In the genomic region with DNA sequence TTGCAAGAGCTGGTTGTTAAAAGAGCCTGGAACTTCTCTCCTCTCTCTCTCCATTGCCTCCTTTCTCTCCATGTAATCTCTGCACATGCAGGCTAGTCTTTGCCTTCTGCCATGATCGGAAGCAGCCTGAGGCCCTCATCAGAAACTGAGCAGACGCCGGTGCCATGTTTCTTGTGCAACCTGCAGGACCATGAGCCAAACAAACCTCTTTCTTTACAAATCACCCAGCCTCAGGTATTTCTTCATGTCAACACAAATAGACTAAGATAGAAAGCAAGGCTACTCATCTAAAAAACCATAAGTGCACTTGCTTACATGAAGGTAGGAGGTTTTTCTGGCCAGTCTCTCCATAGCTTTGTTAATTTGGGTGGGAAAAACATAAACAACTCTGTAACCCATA, we compare ENCODE assay signal across 22 cellular contexts. TPM values are rescaled to one million over a fixed set of nuclear protein-coding genes. Genes with fewer than 3 reads are reported as not detected.
"Had no signal": no experiment of that assay in that cellular context is flagged by ENCODE, and none has a peak within 500 bp of the region (broad histone marks: within the 10 kb centered on the region; RNA-seq: fewer than 3 reads in every experiment).

No MANE protein-coding gene starts in this region.

- H3K4me1 Mint-ChIP-seq: activated CD4-positive, alpha-beta T cell treated with anti-CD3 and anti-CD28 coated beads, Interleukin-2, amount 10 ng/mL, durations not matched to agents 24 days and 14 days; activated naive CD8-positive, alpha-beta T cell treated with anti-CD3 and anti-CD28 coated beads, Interleukin-2, amount 50 U/mL, for 24 hours had no signal

- H3K36me3 Mint-ChIP-seq: activated CD4-positive, alpha-beta memory T cell treated with anti-CD3 and anti-CD28 coated beads for 36 hours; activated naive CD4-positive, alpha-beta T cell treated with anti-CD3 and anti-CD28 coated beads, Interleukin-2, amount 50 U/mL, for 72 hours had no signal

- H3K27me3 ChIP-seq: brain microvascular endothelial cell, Peyer's patch had no signal

- H3K4me1 ChIP-seq: Peyer's patch had no signal

- H3K4me3 ChIP-seq: Peyer's patch had no signal

- H3K27me3 Mint-ChIP-seq: activated CD4-positive, alpha-beta memory T cell treated with anti-CD3 and anti-CD28 coated beads for 36 hours; activated naive CD8-positive, alpha-beta T cell treated with anti-CD3 and anti-CD28 coated beads, Interleukin-2, amount 50 U/mL, for 24 hours had no signal

- H3K27ac ChIP-seq: brain microvascular endothelial cell, KMS-11 had no signal

- H3K36me3 ChIP-seq: brain microvascular endothelial cell, Peyer's patch had no signal

- H3K9ac ChIP-seq: KMS-11 had no signal

- DNase-seq: activated CD4-positive, alpha-beta memory T cell treated with anti-CD3 and anti-CD28 coated beads for 36 hours; activated CD4-positive, alpha-beta T cell treated with anti-CD3 and anti-CD28 coated beads, Interleukin-2, amount 10 ng/mL, durations not matched to agents 24 days and 14 days; activated CD8-positive, alpha-beta memory T cell treated with anti-CD3 and anti-CD28 coated beads for 24 hours; activated effector memory CD4-positive, alpha-beta T cell treated with anti-CD3 and anti-CD28 coated beads, Interleukin-2, amount 50 U/mL, for 16 hours; activated naive CD4-positive, alpha-beta T cell treated with Interleukin-2 at 50 U/mL for 16 hours; activated naive CD8-positive, alpha-beta T cell treated with anti-CD3 and anti-CD28 coated beads, Interleukin-2, amount 50 U/mL, for 24 hours; activated T-cell treated with anti-CD3 and anti-CD28 coated beads, Interleukin-2, amount 50 U/mL, for 4 hours; amygdala; brain microvascular endothelial cell; NCI-H1105; NCI-H1436 treated with DMSO at 0.1 percent for 48 hours; NCI-H187; NCI-H2081; NCI-H446; Peyer's patch; SHP77 treated with DMSO at 0.1 percent for 48 hours had no signal

- H3K4me3 Mint-ChIP-seq: activated CD4-positive, alpha-beta memory T cell treated with anti-CD3 and anti-CD28 coated beads for 36 hours; activated CD4-positive, alpha-beta T cell treated with anti-CD3 and anti-CD28 coated beads, Interleukin-2, amount 10 ng/mL, durations not matched to agents 24 days and 14 days; activated naive CD8-positive, alpha-beta T cell treated with anti-CD3 and anti-CD28 coated beads, Interleukin-2, amount 50 U/mL, for 24 hours; activated T-cell treated with anti-CD3 and anti-CD28 coated beads, Interleukin-2, amount 50 U/mL, for 4 hours; T-helper 1 cell treated with Interleukin-12 subunit alpha and Interleukin-12 subunit beta and Interleukin-4 antibody, amounts not matched to agents 30 μg/mL and 1 μg/mL, for 36 hours had no signal

- H3K4me2 ChIP-seq: KMS-11 had no signal

- H3K9me3 ChIP-seq: Peyer's patch had no signal

- H3K27ac Mint-ChIP-seq: activated CD4-positive, alpha-beta memory T cell treated with anti-CD3 and anti-CD28 coated beads for 36 hours; activated CD4-positive, alpha-beta T cell treated with anti-CD3 and anti-CD28 coated beads, Interleukin-2, amount 10 ng/mL, durations not matched to agents 24 days and 14 days; activated naive CD4-positive, alpha-beta T cell treated with anti-CD3 and anti-CD28 coated beads, Interleukin-2, amount 50 U/mL, for 72 hours; activated naive CD8-positive, alpha-beta T cell treated with anti-CD3 and anti-CD28 coated beads, Interleukin-2, amount 50 U/mL, for 24 hours; T-helper 1 cell treated with Interleukin-12 subunit alpha and Interleukin-12 subunit beta and Interleukin-4 antibody, amounts not matched to agents 30 μg/mL and 1 μg/mL, for 36 hours had no signal

- ATAC-seq: activated CD4-positive, CD25-positive, alpha-beta regulatory T cell treated with anti-CD3 and anti-CD28 coated beads, Interleukin-2, amount 50 U/mL, for 24 hours; activated naive CD4-positive, alpha-beta T cell treated with anti-CD3 and anti-CD28 coated beads, Interleukin-2, amount 50 U/mL, for 72 hours; activated naive CD8-positive, alpha-beta T cell treated with anti-CD3 and anti-CD28 coated beads, Interleukin-2, amount 50 U/mL, for 24 hours; activated T-cell treated with anti-CD3 and anti-CD28 coated beads, Interleukin-2, amount 50 U/mL, for 4 hours; HepG2 had no signal

- H3K9me3 Mint-ChIP-seq: activated CD4-positive, alpha-beta memory T cell treated with anti-CD3 and anti-CD28 coated beads for 36 hours; activated CD4-positive, alpha-beta T cell treated with anti-CD3 and anti-CD28 coated beads, Interleukin-2, amount 10 ng/mL, durations not matched to agents 24 days and 14 days; activated naive CD8-positive, alpha-beta T cell treated with anti-CD3 and anti-CD28 coated beads, Interleukin-2, amount 50 U/mL, for 24 hours; activated T-cell treated with anti-CD3 and anti-CD28 coated beads, Interleukin-2, amount 50 U/mL, for 4 hours; T-helper 1 cell treated with Interleukin-12 subunit alpha and Interleukin-12 subunit beta and Interleukin-4 antibody, amounts not matched to agents 30 μg/mL and 1 μg/mL, for 36 hours had no signal

- FAIRE-seq: HepG2 had no signal

RNA-seq across cellular contexts. Expression of a gene that starts 8.7 kb away (rescaled TPM):
- total RNA-seq: activated CD4-positive, alpha-beta memory T cell treated with anti-CD3 and anti-CD28 coated beads for 36 hours; activated CD4-positive, alpha-beta T cell treated with anti-CD3 and anti-CD28 coated beads, Interleukin-2, amount 10 ng/mL, durations not matched to agents 24 days and 14 days; activated naive CD4-positive, alpha-beta T cell treated with anti-CD3 and anti-CD28 coated beads, Interleukin-2, amount 50 U/mL, for 72 hours; HepG2; MCF 10A had no signal
- polyA plus RNA-seq: HepG2 had no signal
